In the genomic region with DNA sequence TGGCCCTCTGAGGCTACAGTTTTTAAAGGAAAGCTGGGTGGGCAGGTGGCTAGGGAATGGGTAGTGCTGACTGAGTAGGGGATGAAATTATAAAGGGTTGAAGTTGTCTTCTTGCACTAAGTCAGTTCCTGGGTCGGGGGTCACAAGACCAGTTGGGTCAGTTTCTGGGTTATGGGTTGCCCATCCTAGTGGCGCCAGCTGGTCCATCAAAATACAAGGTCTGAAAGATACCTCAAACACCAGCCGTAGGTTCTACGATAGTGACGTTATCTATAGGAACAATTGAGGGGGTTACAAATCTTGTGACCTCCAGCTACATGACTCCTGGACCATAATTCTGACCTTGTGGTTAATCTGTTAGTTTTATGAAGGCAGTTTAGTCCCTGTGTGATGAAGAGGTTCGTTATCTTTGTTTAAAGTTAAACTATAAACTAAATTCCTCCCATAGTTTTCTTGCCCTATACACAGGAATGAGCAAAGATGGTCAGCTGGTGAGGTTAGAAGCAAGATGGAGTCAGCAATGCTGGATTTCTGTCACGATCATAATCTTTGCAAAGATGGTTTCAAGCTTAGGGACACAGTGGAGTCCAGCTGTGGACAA, we compare ENCODE assay signal across 15 cellular contexts.
"Had no signal": no experiment of that assay in that cellular context is flagged by ENCODE, and none has a peak within 500 bp of the region (broad histone marks: within the 10 kb centered on the region; RNA-seq: fewer than 3 reads in every experiment).

No MANE protein-coding gene starts in this region.

- H3K4me3 Mint-ChIP-seq: activated naive CD4-positive, alpha-beta T cell treated with anti-CD3 and anti-CD28 coated beads, Interleukin-2, amount 10 ng/mL, durations not matched to agents 7 days and 5 days; endodermal cell; natural killer cell; stimulated activated effector memory CD8-positive, alpha-beta T cell treated with anti-CD3 and anti-CD28 coated beads, Interleukin-12 subunit alpha, Interleukin-12 subunit beta, amount 100 ng/mL, for 72 hours; T-helper 17 cell had no signal

- H3K27ac Mint-ChIP-seq: activated naive CD4-positive, alpha-beta T cell treated with anti-CD3 and anti-CD28 coated beads, Interleukin-2, amount 10 ng/mL, durations not matched to agents 7 days and 5 days; endodermal cell; natural killer cell; stimulated activated effector memory CD8-positive, alpha-beta T cell treated with anti-CD3 and anti-CD28 coated beads, Interleukin-12 subunit alpha, Interleukin-12 subunit beta, amount 100 ng/mL, for 72 hours; T-helper 17 cell had no signal

- H3K27me3 Mint-ChIP-seq: activated naive CD4-positive, alpha-beta T cell treated with anti-CD3 and anti-CD28 coated beads, Interleukin-2, amount 10 ng/mL, durations not matched to agents 7 days and 5 days; T-helper 17 cell had no signal

- H3K36me3 ChIP-seq: adrenal gland, cardiac muscle cell, left ventricle myocardium inferior, tibial artery had no signal

- ATAC-seq: mucosa of descending colon; natural killer cell; stimulated activated effector memory CD8-positive, alpha-beta T cell treated with anti-CD3 and anti-CD28 coated beads, Interleukin-12 subunit alpha, Interleukin-12 subunit beta, amount 100 ng/mL, for 72 hours; T-helper 17 cell had no signal

- H3K9me3 Mint-ChIP-seq: natural killer cell; stimulated activated effector memory CD8-positive, alpha-beta T cell treated with anti-CD3 and anti-CD28 coated beads, Interleukin-12 subunit alpha, Interleukin-12 subunit beta, amount 100 ng/mL, for 72 hours had no signal

- H3K4me1 ChIP-seq: adrenal gland had no signal

- H3K4me3 ChIP-seq: adrenal gland, cardiac muscle cell, dorsolateral prefrontal cortex, left ventricle myocardium inferior, mucosa of descending colon, tibial artery had no signal

- H3K36me3 Mint-ChIP-seq: natural killer cell had no signal

- H3K9me3 ChIP-seq: adrenal gland, left ventricle myocardium inferior, mucosa of descending colon, tibial artery had no signal

- DNase-seq: activated CD4-positive, alpha-beta T cell treated with anti-CD3 and anti-CD28 coated beads, Interleukin-2, amount 50 U/mL, for 4 hours; activated CD4-positive, CD25-positive, alpha-beta regulatory T cell treated with anti-CD3 and anti-CD28 coated beads, Interleukin-2, amount 50 U/mL, for 72 hours; activated naive CD4-positive, alpha-beta T cell treated with anti-CD3 and anti-CD28 coated beads, Interleukin-2, amount 10 ng/mL, durations not matched to agents 7 days and 5 days; activated T-cell treated with anti-CD3 and anti-CD28 coated beads for 4 hours; dorsolateral prefrontal cortex; endodermal cell; left ventricle myocardium inferior; mucosa of descending colon; natural killer cell; retina; T-helper 17 cell; tibial artery had no signal

- H3K27ac ChIP-seq: adrenal gland, cardiac muscle cell, dorsolateral prefrontal cortex, left ventricle myocardium inferior, tibial artery had no signal

- H3K27me3 ChIP-seq: adrenal gland, cardiac muscle cell, dorsolateral prefrontal cortex, tibial artery had no signal
